Comparison of ENCODE assay signal across 10 cellular contexts in the genomic region with DNA sequence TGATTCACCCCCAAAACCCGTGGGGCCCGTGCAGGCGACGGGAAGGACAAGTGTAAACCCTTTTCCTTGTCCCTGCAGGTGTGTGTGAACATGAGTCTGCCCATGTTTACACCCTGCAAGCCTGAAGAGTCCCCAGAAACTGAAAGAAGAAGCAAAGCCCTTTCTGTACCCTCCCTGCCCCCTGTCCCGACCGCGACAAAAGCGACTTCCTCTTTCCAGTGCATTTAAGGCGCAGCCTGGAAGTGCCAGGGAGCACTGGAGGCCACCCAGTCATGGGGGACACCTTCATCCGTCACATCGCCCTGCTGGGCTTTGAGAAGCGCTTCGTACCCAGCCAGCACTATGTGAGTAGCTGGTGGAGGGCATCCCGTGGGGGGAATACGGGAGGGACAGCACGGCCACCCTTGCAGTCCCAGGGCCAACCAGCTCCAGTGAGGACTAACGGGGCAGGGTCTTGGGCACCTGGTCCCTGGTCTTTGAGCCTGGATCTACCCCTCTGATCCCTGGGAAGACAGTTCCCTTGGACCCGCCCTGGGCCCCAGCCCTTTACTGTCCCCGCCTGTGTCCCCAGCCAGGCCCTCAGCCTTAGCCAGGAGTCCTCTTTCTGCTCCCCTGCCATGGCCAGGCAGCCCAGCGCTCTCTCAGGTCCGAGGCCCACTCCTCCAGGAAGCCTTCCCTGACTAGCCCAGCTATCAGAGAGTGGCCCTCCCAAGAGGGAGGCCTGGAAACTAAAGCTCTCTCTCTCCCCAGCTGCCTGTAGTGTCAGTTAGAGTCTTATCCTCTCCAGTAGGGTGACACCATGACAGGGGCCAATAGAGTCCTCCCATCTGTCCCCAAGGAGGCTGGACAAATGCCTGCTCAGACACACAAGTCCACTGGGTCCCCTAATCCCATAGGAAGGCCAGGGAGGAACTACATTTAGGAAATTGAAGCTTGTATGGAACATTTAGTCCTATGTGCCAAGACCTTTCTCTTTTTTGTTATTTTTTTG. TPM values are rescaled to one million over a fixed set of nuclear protein-coding genes. Genes with fewer than 3 reads are reported as not detected.
DNase-seq lines count a peak whose midpoint lies in the region; ATAC-seq and TF ChIP-seq lines count a peak whose summit lies in the region.
"Not testable (repeated sequence)": the region's sequence is repeated elsewhere in the genome, so short reads cannot be mapped to it uniquely, and the experiment has no call there.
"Had no signal": no experiment of that assay in that cellular context is flagged by ENCODE, and none has a peak within 500 bp of the region (broad histone marks: within the 10 kb centered on the region; RNA-seq: fewer than 3 reads in every experiment).

A gene (plus strand): TSS at position 252 of the 991 bp plus-strand sequence. CDS start 21 bp downstream, at position 273.

- H3K9me3 Mint-ChIP-seq in activated B cell treated with CpG ODN at 0.5 μM for 24 hours; stimulated activated memory B cell treated with anti-CD40 and anti-IgM and Interleukin-4, amounts not matched to agents 10 μg/mL and 1 μg/mL and 100 μg/mL, for 72 hours: not testable (repeated sequence)

- H3K27ac ChIP-seq in left lung: not testable (repeated sequence)

- not testable (repeated sequence) for H3K9me3 ChIP-seq in left lung

- TF ChIP-seq POLR2A in GM18505 (IDR thresholded peaks at IDR 0.05; ENCODE audit: borderline replicate concordance, extremely low read depth, insufficient read depth, insufficient read length): not testable (repeated sequence)

- not testable (repeated sequence) for H3K27me3 ChIP-seq in left lung

- TF ChIP-seq CTCF in activated B cell treated with CpG ODN at 0.5 μM for 24 hours (IDR thresholded peaks at IDR 0.05); left lung (IDR thresholded peaks at IDR 0.05): not testable (repeated sequence)

- H3K4me3 ChIP-seq in left lung: not testable (repeated sequence)

- intact Hi-C loops in activated B cell treated with CpG ODN at 0.5 μM for 24 hours (cut with micrococcal nuclease); left lung (cut with DNase I): not testable (repeated sequence)

- H3K4me1 ChIP-seq in left lung: not testable (repeated sequence)

- H3K36me3 Mint-ChIP-seq in activated B cell treated with CpG ODN at 0.5 μM for 24 hours (ENCODE audit: low read depth); stimulated activated memory B cell treated with anti-CD40 and anti-IgM and Interleukin-4, amounts not matched to agents 10 μg/mL and 1 μg/mL and 100 μg/mL, for 72 hours: not testable (repeated sequence)

- not testable (repeated sequence) for H3K36me3 ChIP-seq in left lung

- peak; percentile 79 for ATAC-seq in GM18505 (IDR thresholded peaks at IDR 0.05; ENCODE audit: unreplicated experiment)
- ATAC-seq in GM19372 (IDR thresholded peaks at IDR 0.05; ENCODE audit: low read depth, unreplicated experiment): peak; percentile 65
- ATAC-seq in GM21717 (IDR thresholded peaks at IDR 0.05; ENCODE audit: unreplicated experiment): peak; percentile 79
- ATAC-seq in HG02938 (IDR thresholded peaks at IDR 0.05; ENCODE audit: unreplicated experiment): peak; percentile 82
- ATAC-seq in HG03342 (IDR thresholded peaks at IDR 0.05; ENCODE audit: unreplicated experiment): peak; percentile 85
- ATAC-seq in activated B cell treated with CpG ODN at 0.5 μM for 24 hours (ENCODE audit: low read depth): peak; percentile 92
- ATAC-seq in left lung: peak; percentile 83
- peak; percentile 96 for ATAC-seq in stimulated activated memory B cell treated with anti-CD40 and anti-IgM and Interleukin-4, amounts not matched to agents 10 μg/mL and 1 μg/mL and 100 μg/mL, for 72 hours

- not testable (repeated sequence) for H3K4me3 Mint-ChIP-seq in activated B cell treated with CpG ODN at 0.5 μM for 24 hours; stimulated activated memory B cell treated with anti-CD40 and anti-IgM and Interleukin-4, amounts not matched to agents 10 μg/mL and 1 μg/mL and 100 μg/mL, for 72 hours

- H3K27me3 Mint-ChIP-seq in activated B cell treated with CpG ODN at 0.5 μM for 24 hours; stimulated activated memory B cell treated with anti-CD40 and anti-IgM and Interleukin-4, amounts not matched to agents 10 μg/mL and 1 μg/mL and 100 μg/mL, for 72 hours: not testable (repeated sequence)

- CTCF ChIA-PET in activated B cell treated with CpG ODN at 0.5 μM for 24 hours (lab: Charles Lee): not testable (repeated sequence)

- POLR2A ChIA-PET in activated B cell treated with CpG ODN at 0.5 μM for 24 hours (lab: Charles Lee): not testable (repeated sequence)

- H3K4me1 Mint-ChIP-seq in activated B cell treated with CpG ODN at 0.5 μM for 24 hours; stimulated activated memory B cell treated with anti-CD40 and anti-IgM and Interleukin-4, amounts not matched to agents 10 μg/mL and 1 μg/mL and 100 μg/mL, for 72 hours: not testable (repeated sequence)

- not testable (repeated sequence) for DNase-seq in activated B cell treated with CpG ODN at 0.5 μM for 24 hours, left lung

- not testable (repeated sequence) for H3K27ac Mint-ChIP-seq in activated B cell treated with CpG ODN at 0.5 μM for 24 hours; stimulated activated memory B cell treated with anti-CD40 and anti-IgM and Interleukin-4, amounts not matched to agents 10 μg/mL and 1 μg/mL and 100 μg/mL, for 72 hours

RNA-seq across cellular contexts. Expression of the gene that starts here (rescaled TPM):
- total RNA-seq in activated B cell treated with CpG ODN at 0.5 μM for 24 hours: 106 and 121 TPM in 2 replicates
- 10 to 100 TPM in 1 of 2 donors, 1 to 10 TPM in 1; 8.7 to 85.8 TPM for total RNA-seq in left lung
- total RNA-seq: Caco-2, LHCN-M2 had no signal
